ENCODE assay signal across 8 cellular contexts in the genomic region with DNA sequence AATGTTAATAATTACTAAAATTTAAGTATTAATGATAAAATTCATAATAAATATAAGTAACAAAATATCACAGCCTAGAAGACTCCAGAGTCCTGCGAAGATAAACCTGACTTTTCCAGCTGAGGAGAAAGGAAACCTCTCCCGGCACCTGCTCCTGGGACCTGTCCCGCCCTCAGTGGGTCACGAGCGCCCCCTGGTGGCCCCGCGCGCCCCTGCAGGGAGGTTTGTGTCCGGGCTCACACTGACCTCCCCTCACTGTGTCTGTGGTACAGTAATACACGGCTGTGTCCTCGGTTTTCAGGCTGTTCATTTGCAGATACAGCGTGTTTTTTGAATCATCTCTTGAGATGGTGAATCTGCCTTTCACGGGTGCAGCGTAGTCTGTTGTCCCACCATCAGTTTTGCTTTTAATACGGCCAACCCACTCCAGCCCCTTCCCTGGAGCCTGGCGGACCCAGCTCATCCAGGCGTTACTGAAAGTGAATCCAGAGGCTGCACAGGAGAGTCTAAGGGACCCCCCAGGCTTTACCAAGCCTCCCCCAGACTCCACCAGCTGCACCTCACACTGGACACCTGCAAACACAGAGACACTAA.
DNase-seq lines count a peak whose midpoint lies in the region; ATAC-seq and TF ChIP-seq lines count a peak whose summit lies in the region.
"Not testable (repeated sequence)": the region's sequence is repeated elsewhere in the genome, so short reads cannot be mapped to it uniquely, and the experiment has no call there.

No MANE protein-coding gene starts in this region.

- not testable (repeated sequence) for H3K27me3 ChIP-seq in MG63, gastrocnemius medialis, suprapubic skin

- not testable (repeated sequence) for H3K4me1 ChIP-seq in gastrocnemius medialis, suprapubic skin

- ATAC-seq in gastrocnemius medialis: not testable (repeated sequence)

- H3K4me3 ChIP-seq in MG63, gastrocnemius medialis, suprapubic skin: not testable (repeated sequence)

- not testable (repeated sequence) for TF ChIP-seq EP300 in suprapubic skin (IDR thresholded peaks at IDR 0.05)

- intact Hi-C loops in gastrocnemius medialis (cut with DNase I; ENCODE audit: low total_unique reads): not testable (repeated sequence)

- DNase-seq in DMS114 treated with DMSO at 0.1 percent for 48 hours (lab: John Stamatoyannopoulos, UW; ENCODE audit: unreplicated experiment): peak; percentile 15
- DNase-seq in MG63: peak; percentile 42
- DNase-seq in RWPE1 (ENCODE audit: low spot score): not testable (repeated sequence)
- DNase-seq in activated CD8-positive, alpha-beta memory T cell treated with anti-CD3 and anti-CD28 coated beads for 4 hours (ENCODE audit: low read depth in 2 of 2): peak; percentile 35 to 76
- peak in 36 of 61 donors; percentile 1 to 69 (median 12) for DNase-seq in caudate nucleus (lab: John Stamatoyannopoulos, UW)
- DNase-seq in inferior parietal cortex (ENCODE audit: extremely low spot score): peak; percentile 32
- DNase-seq in gastrocnemius medialis: peak; percentile 17 to 31
- peak in 1 of 2 donors; percentile 76 for DNase-seq in suprapubic skin (ENCODE audit: low spot score in 2 of 2)

- not testable (repeated sequence) for H3K27ac ChIP-seq in RWPE1; caudate nucleus (ENCODE audit: low read depth, low read length); gastrocnemius medialis; suprapubic skin

- CTCF ChIA-PET in RWPE1 (lab: Yijun Ruan, JAX): interaction anchor here (0.6 to 0.8 kb wide), 5 partner anchors 10 to 620 kb away, joined by 3 to 5 read pairs (median 3); no protein-coding TSS in a partner anchor

- in situ Hi-C loops in gastrocnemius medialis (cut with MboI; ENCODE audit: low sequenced_read_pairs in 4 of 4): not testable (repeated sequence)

- POLR2A ChIA-PET in RWPE1 (lab: Yijun Ruan, JAX; ENCODE audit: low non-redundant PET): not testable (repeated sequence)

- not testable (repeated sequence) for H3K36me3 ChIP-seq in MG63, gastrocnemius medialis, suprapubic skin

- H3K9me3 ChIP-seq in MG63, gastrocnemius medialis, suprapubic skin: not testable (repeated sequence)

- TF ChIP-seq CTCF in RWPE1 (conservative IDR thresholded peaks at IDR 0.05; ENCODE audit: low read depth) (peak; percentile 94), gastrocnemius medialis (IDR thresholded peaks at IDR 0.05 in 4 of 5, conservative IDR thresholded peaks at IDR 0.05 in 1 of 5) (peak; percentile 33 to 89 (median 58)), suprapubic skin (IDR thresholded peaks at IDR 0.05) (peak; percentile 78 to 98)

- 22% methylated on average over 16 of the region's 17 CpGs for WGBS in suprapubic skin

- TF ChIP-seq POLR2A in gastrocnemius medialis (IDR thresholded peaks at IDR 0.05); suprapubic skin (IDR thresholded peaks at IDR 0.05): not testable (repeated sequence)
